Comparison of ENCODE assay signal across 19 cellular contexts in the genomic region with DNA sequence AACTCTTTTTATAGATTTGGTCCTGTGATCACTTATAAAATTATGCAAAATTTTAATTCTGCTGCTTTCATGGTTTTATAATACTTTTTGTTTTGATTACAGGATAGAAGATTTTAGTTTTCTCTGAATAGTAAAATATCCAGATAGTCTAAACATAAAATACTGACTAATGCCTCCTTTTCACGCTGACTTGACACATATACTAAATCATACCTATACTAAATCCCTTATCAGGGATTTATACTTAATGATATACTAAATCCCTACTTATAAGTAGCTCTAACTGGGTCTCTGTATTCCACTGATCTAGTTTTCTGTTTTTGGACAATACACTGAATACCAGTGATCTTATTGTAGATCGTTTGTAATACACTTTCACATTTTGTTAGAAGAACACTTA.
"Had no signal": no experiment of that assay in that cellular context is flagged by ENCODE, and none has a peak within 500 bp of the region (broad histone marks: within the 10 kb centered on the region; RNA-seq: fewer than 3 reads in every experiment).

No MANE protein-coding gene starts in this region.

- H3K4me1 Mint-ChIP-seq: neural crest cell had no signal

- H3K9me3 ChIP-seq: left lung, tibial artery had no signal

- H3K4me1 ChIP-seq: left lung had no signal

- H3K9me3 Mint-ChIP-seq: activated naive CD8-positive, alpha-beta T cell treated with anti-CD3 and anti-CD28 coated beads for 36 hours; effector memory CD8-positive, alpha-beta T cell; neural crest cell had no signal

- DNase-seq: activated CD8-positive, alpha-beta memory T cell treated with anti-CD3 and anti-CD28 coated beads for 24 hours; activated CD8-positive, alpha-beta memory T cell treated with anti-CD3 and anti-CD28 coated beads, Interleukin-2, amount 50 U/mL, for 48 hours; activated gamma-delta T cell treated with Interleukin-2 at 50 U/mL for 16 hours; activated naive CD8-positive, alpha-beta T cell treated with anti-CD3 and anti-CD28 coated beads for 36 hours; amniotic stem cell; effector memory CD8-positive, alpha-beta T cell; foreskin melanocyte; head of caudate nucleus; left lung; mammary epithelial cell; midbrain; stimulated activated CD4-positive, alpha-beta T cell treated with anti-CD3 and anti-CD28 coated beads, Interleukin-2, amount 100 ng/mL, for 24 hours; stimulated activated naive CD8-positive, alpha-beta T cell treated with anti-CD3 and anti-CD28 coated beads, Interleukin-15, Interleukin-2, amounts not matched to agents 100 U/mL and 50 U/mL, for 24 hours; substantia nigra; tibial artery had no signal

- FAIRE-seq: urothelium cell line had no signal

- H3K4me3 Mint-ChIP-seq: activated naive CD8-positive, alpha-beta T cell treated with anti-CD3 and anti-CD28 coated beads for 36 hours; effector memory CD8-positive, alpha-beta T cell; neural crest cell had no signal

- H3K27me3 ChIP-seq: left lung, tibial artery had no signal

- H3K4me3 ChIP-seq: left lung, tibial artery had no signal

- H3K27ac ChIP-seq: epithelial cell of prostate, tibial artery had no signal

- H3K27me3 Mint-ChIP-seq: activated naive CD8-positive, alpha-beta T cell treated with anti-CD3 and anti-CD28 coated beads for 36 hours; effector memory CD8-positive, alpha-beta T cell; progenitor cell of endocrine pancreas had no signal

- ATAC-seq: effector memory CD8-positive, alpha-beta T cell; left lung; stimulated activated naive CD8-positive, alpha-beta T cell treated with anti-CD3 and anti-CD28 coated beads, Interleukin-15, Interleukin-2, amounts not matched to agents 100 U/mL and 50 U/mL, for 24 hours had no signal
